Comparison of ENCODE assay signal across 8 cellular contexts in the genomic region with DNA sequence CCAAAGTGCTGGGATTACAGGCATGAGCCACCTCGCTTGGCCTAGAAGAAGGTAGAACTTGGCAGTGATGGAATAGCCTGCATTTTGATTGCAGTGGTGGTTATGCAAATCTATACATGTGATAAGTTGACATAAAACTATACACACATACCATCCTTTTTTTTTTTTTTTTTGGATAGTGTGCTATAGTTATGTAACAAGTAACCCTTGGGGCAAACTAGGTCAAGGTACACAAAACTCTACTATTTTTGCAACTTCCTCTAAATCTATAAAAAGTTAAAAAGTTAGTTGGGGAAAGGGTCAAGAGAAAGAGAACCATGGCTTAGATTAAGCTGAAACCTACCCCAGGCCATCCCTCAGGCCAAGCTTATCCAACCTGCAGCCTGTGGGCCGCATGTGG. TPM values are rescaled to one million over a fixed set of nuclear protein-coding genes. Genes with fewer than 3 reads are reported as not detected.
DNase-seq lines count a peak whose midpoint lies in the region; ATAC-seq lines count a peak whose summit lies in the region.

No MANE protein-coding gene starts in this region.

- peaks cover 75% of the 10 kb centered on the region for H3K36me3 Mint-ChIP-seq in T-helper 2 cell treated with Interferon-gamma antibody and Interleukin-4, amounts not matched to agents 5 μg/mL and 100 μg/mL, for 36 hours (ENCODE audit: low read depth)
- H3K36me3 Mint-ChIP-seq in naive thymus-derived CD8-positive, alpha-beta T cell: peaks cover 0 to 44% (median 25%) of the 10 kb centered on the region in 3 donors

- peak; percentile 18 for ATAC-seq in GM18498 (IDR thresholded peaks at IDR 0.05; ENCODE audit: unreplicated experiment)
- ATAC-seq in HG02798 (IDR thresholded peaks at IDR 0.05; ENCODE audit: poor library complexity, unreplicated experiment): peak; percentile 21
- ATAC-seq in naive thymus-derived CD8-positive, alpha-beta T cell: peak; percentile 6 to 38
- ATAC-seq in GM21786 (IDR thresholded peaks at IDR 0.05; ENCODE audit: unreplicated experiment): no peak
- no peak for ATAC-seq in HG03095 (IDR thresholded peaks at IDR 0.05; ENCODE audit: unreplicated experiment)
- ATAC-seq in aorta (ENCODE audit: low FRiP score): no peak

- H3K4me3 Mint-ChIP-seq in T-helper 2 cell treated with Interferon-gamma antibody and Interleukin-4, amounts not matched to agents 5 μg/mL and 100 μg/mL, for 36 hours: peak overlapping the region; percentile 69
- H3K4me3 Mint-ChIP-seq in naive thymus-derived CD8-positive, alpha-beta T cell: peak overlapping the region in 9 of 10 donors; percentile 58 to 84 (median 78)

- H3K27me3 ChIP-seq in aorta (ENCODE audit: control insufficient read depth in 1 of 2, insufficient read depth in 2 of 2, low read length in 1 of 2): no peaks in the 10 kb centered on the region

- peak overlapping the region; percentile 92 for H3K27ac Mint-ChIP-seq in T-helper 2 cell treated with Interferon-gamma antibody and Interleukin-4, amounts not matched to agents 5 μg/mL and 100 μg/mL, for 36 hours
- peak overlapping the region; percentile 93 to 99 (median 98) for H3K27ac Mint-ChIP-seq in naive thymus-derived CD8-positive, alpha-beta T cell

- H3K9me3 Mint-ChIP-seq in T-helper 2 cell treated with Interferon-gamma antibody and Interleukin-4, amounts not matched to agents 5 μg/mL and 100 μg/mL, for 36 hours: no peaks in the 10 kb centered on the region
- H3K9me3 Mint-ChIP-seq in naive thymus-derived CD8-positive, alpha-beta T cell: no peaks in the 10 kb centered on the region

- H3K27ac ChIP-seq in aorta (ENCODE audit: low read depth in 1 of 2, low read length in 2 of 2): no peak overlapping the region

- DNase-seq in T-helper 2 cell treated with Interferon-gamma antibody and Interleukin-4, amounts not matched to agents 5 μg/mL and 100 μg/mL, for 36 hours (ENCODE audit: low spot score): no peak
- peak in 1 of 10 donors; percentile 22 for DNase-seq in naive thymus-derived CD8-positive, alpha-beta T cell
- no peak for DNase-seq in DMS153 treated with DMSO at 0.1 percent for 48 hours (lab: John Stamatoyannopoulos, UW; ENCODE audit: unreplicated experiment)
- no peak for DNase-seq in aorta

- intact Hi-C loops in aorta (cut with DNase I): no loop called here

- H3K36me3 ChIP-seq in aorta (ENCODE audit: control insufficient read depth in 1 of 2, insufficient read depth in 2 of 2, low read length in 1 of 2): no peaks in the 10 kb centered on the region

- H3K27me3 Mint-ChIP-seq in T-helper 2 cell treated with Interferon-gamma antibody and Interleukin-4, amounts not matched to agents 5 μg/mL and 100 μg/mL, for 36 hours (ENCODE audit: low read depth): no peaks in the 10 kb centered on the region
- H3K27me3 Mint-ChIP-seq in naive thymus-derived CD8-positive, alpha-beta T cell: no peaks in the 10 kb centered on the region

- H3K4me1 ChIP-seq in aorta (ENCODE audit: control insufficient read depth in 1 of 2, insufficient read depth in 2 of 2, low read length in 2 of 2): no peaks in the 10 kb centered on the region

- no peak overlapping the region for H3K4me3 ChIP-seq in aorta (ENCODE audit: low read length in 2 of 2)

- POLR2A ChIA-PET in naive thymus-derived CD8-positive, alpha-beta T cell (lab: Charles Lee): interaction anchor here (0.7 to 4.9 kb wide), 9 partner anchors 8 to 185 kb away, joined by 3 to 82 read pairs (median 5); partner anchors contain the start of genes NANS, TBC1D2, TRIM14 and TRMO

- no peaks in the 10 kb centered on the region for H3K9me3 ChIP-seq in aorta (ENCODE audit: control insufficient read depth, low read length)

- WGBS in aorta, 2 donors: 93 to 94% methylated on average over 2 of the region's 2 CpGs

- peaks cover 67% of the 10 kb centered on the region for H3K4me1 Mint-ChIP-seq in T-helper 2 cell treated with Interferon-gamma antibody and Interleukin-4, amounts not matched to agents 5 μg/mL and 100 μg/mL, for 36 hours (ENCODE audit: low read depth)
- H3K4me1 Mint-ChIP-seq in naive thymus-derived CD8-positive, alpha-beta T cell: peaks cover 34 to 90% (median 80%) of the 10 kb centered on the region in 4 donors

RNA-seq across cellular contexts. Expression of gene TRIM14, which starts 11.1 kb away (rescaled TPM):
- 10 to 100 TPM; 76.9 to 78.1 TPM for total RNA-seq in naive thymus-derived CD8-positive, alpha-beta T cell
- polyA plus RNA-seq in naive thymus-derived CD8-positive, alpha-beta T cell: 10 to 100 TPM; 48.7 to 84.0 (median 68.4) TPM
- total RNA-seq in aorta: 10 to 100 TPM in 1 of 2 donors, 1 to 10 TPM in 1; 8.5 to 17.6 TPM
- polyA plus RNA-seq in aorta: 1 to 10 TPM; 1.5 to 5.6 TPM

RNA-seq across cellular contexts. Expression of gene NANS, which starts 51.4 kb away (rescaled TPM):
- 10 to 100 TPM; 15.0 to 15.7 TPM for total RNA-seq in naive thymus-derived CD8-positive, alpha-beta T cell
- polyA plus RNA-seq in naive thymus-derived CD8-positive, alpha-beta T cell: 10 to 100 TPM; 28.9 to 32.4 (median 30.9) TPM
- 10 to 100 TPM; 40.8 to 47.3 TPM for total RNA-seq in aorta
- polyA plus RNA-seq in aorta: 10 to 100 TPM; 39.2 to 57.1 TPM

Comparison
In these comparisons a context has a peak if more than half of its experiments do, and no peak if none do; other contexts are left out.
1. ATAC-seq: peak in GM18498 (single experiment), HG02798 (single experiment) and naive thymus-derived CD8-positive, alpha-beta T cell (2 of 2); none in GM21786 (single experiment), HG03095 (single experiment) and aorta (single experiment).
2. RNA of gene TRIM14, which starts 11.1 kb away (total RNA-seq): 76.9 to 78.1 TPM in naive thymus-derived CD8-positive, alpha-beta T cell; 8.5 to 17.6 TPM in aorta; every median in the first group is over 4 times any median in the second.